Comparison of ENCODE assay signal across 12 cellular contexts in the genomic region with DNA sequence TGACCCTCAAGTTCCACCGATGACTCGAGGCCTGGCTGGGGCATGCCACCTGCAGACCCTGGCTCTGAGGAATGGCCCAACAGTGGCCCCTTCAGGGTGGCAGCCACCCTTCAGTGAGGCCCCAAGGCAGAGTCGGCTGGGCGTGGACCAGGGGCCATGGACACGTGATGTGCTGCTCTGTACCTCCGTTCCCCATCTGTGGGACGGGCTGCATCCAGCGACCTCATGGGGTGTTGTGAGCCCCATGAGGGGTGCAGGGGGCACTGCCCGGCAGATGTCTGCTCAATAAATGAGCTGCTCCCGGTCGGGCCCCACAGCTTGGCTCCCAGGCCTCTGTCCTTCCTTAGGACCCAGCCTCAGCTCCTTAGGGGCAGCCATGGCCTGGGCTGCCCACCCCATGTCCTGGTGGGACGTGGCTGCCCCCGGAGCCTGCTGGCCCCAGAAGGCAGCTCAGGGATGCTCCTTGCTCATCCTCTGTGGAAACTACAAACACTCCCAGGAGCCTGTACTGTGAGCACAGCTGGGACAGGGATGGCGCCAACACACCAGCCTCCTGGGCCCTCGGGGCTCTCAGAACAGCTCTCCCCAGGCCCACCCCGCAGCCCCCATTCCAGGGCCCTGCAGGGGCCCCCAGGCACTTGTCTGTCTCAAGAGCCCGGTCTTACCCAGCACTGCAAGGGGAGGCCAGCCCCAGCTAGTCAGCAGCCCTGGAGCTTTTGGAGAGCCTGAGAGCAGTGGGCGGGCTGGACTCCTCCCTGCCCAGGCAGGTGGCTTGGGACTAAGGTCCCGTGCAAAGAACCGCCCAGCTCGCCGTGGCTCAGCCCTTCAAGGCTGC. TPM values are rescaled to one million over a fixed set of nuclear protein-coding genes. Genes with fewer than 3 reads are reported as not detected.
DNase-seq lines count a peak whose midpoint lies in the region; ATAC-seq, FAIRE-seq and TF ChIP-seq lines count a peak whose summit lies in the region.
"Had no signal": no experiment of that assay in that cellular context is flagged by ENCODE, and none has a peak within 500 bp of the region (broad histone marks: within the 10 kb centered on the region; RNA-seq: fewer than 3 reads in every experiment).

No MANE protein-coding gene starts in this region.

- TF ChIP-seq EP300 in HepG2 (IDR thresholded peaks at IDR 0.05; ENCODE audit: low read depth in 2 of 2, low read length in 2 of 2) (no peak), HepG2 (CRISPR knock-in tag; IDR thresholded peaks at IDR 0.05; ENCODE audit: borderline replicate concordance) (no peak)

- POLR2A ChIA-PET in HepG2 (lab: Yijun Ruan, JAX) = interaction anchor here (0.9 to 3.5 kb wide), 5 partner anchors 12 to 83 kb away, joined by 3 to 16 read pairs (median 4); a partner anchor contains a TSS

- no peak overlapping the region for H2AFZ ChIP-seq in HepG2 (ENCODE audit: low read length)
- H2AFZ ChIP-seq: PC-9 had no signal

- peak; percentile 42 for ATAC-seq in HepG2

- H3K4me1 ChIP-seq in HepG2 (ENCODE audit: insufficient read depth, low read length) = peaks cover 31% of the 10 kb centered on the region

- in situ Hi-C loops in HepG2 (cut with HindIII; ENCODE audit: extremely low pct_ligation_motif_present, low pct_unique_long_range_greater_than_20kb) = no loop called here

- peak overlapping the region; percentile 37 for H3K27ac ChIP-seq in HepG2 (ENCODE audit: extremely low read length, insufficient read depth, low read length)
- H3K27ac ChIP-seq: PC-9 had no signal

- H3K27ac Mint-ChIP-seq in activated T-helper 1 cell treated with anti-CD3 and anti-CD28 coated beads, Interleukin-12 subunit alpha, Interleukin-12 subunit beta, Interleukin-2, Interleukin-4 antibody, amounts not matched to agents 30 ng/mL and 10 ng/mL and 1 ng/mL, durations not matched to agents 14 hours and 24 hours and 36 hours = no peak overlapping the region
- H3K27ac Mint-ChIP-seq: activated CD4-positive, alpha-beta memory T cell treated with anti-CD3 and anti-CD28 coated beads, Interleukin-2, amount 10 ng/mL, durations not matched to agents 7 days and 5 days; activated naive CD4-positive, alpha-beta T cell treated with anti-CD3 and anti-CD28 coated beads, Interleukin-2, amount 10 ng/mL, durations not matched to agents 7 days and 5 days; CD4-positive, CD25-positive, alpha-beta regulatory T cell; T-helper 2 cell treated with Interferon-gamma antibody and Interleukin-4, amounts not matched to agents 5 μg/mL and 100 μg/mL, for 36 hours had no signal

- H3K9me3 Mint-ChIP-seq in activated T-helper 1 cell treated with anti-CD3 and anti-CD28 coated beads, Interleukin-12 subunit alpha, Interleukin-12 subunit beta, Interleukin-2, Interleukin-4 antibody, amounts not matched to agents 30 ng/mL and 10 ng/mL and 1 ng/mL, durations not matched to agents 14 hours and 24 hours and 36 hours = no peaks in the 10 kb centered on the region
- H3K9me3 Mint-ChIP-seq: activated CD4-positive, alpha-beta memory T cell treated with anti-CD3 and anti-CD28 coated beads, Interleukin-2, amount 10 ng/mL, durations not matched to agents 7 days and 5 days; activated naive CD4-positive, alpha-beta T cell treated with anti-CD3 and anti-CD28 coated beads, Interleukin-2, amount 10 ng/mL, durations not matched to agents 7 days and 5 days; T-helper 2 cell treated with Interferon-gamma antibody and Interleukin-4, amounts not matched to agents 5 μg/mL and 100 μg/mL, for 36 hours had no signal

- no peak overlapping the region for H3K9ac ChIP-seq in HepG2 (ENCODE audit: insufficient read depth, low read depth, low read length)

- no peak for FAIRE-seq in HepG2 (lab: Jason Lieb, UNC)

- TF ChIP-seq POLR2A in GM19099 (IDR thresholded peaks at IDR 0.05; ENCODE audit: extremely low read depth, insufficient read length, low read depth) = peak; percentile 7
- TF ChIP-seq POLR2A in Raji (IDR thresholded peaks at IDR 0.05; ENCODE audit: insufficient read depth, low read depth, low read length) = 0 out of 2 replicates have a peak, but pooled peaks have one; percentile 19
- TF ChIP-seq POLR2A in HepG2 (IDR thresholded peaks at IDR 0.05; ENCODE audit: insufficient read depth in 1 of 2, low read depth in 2 of 2, low read length in 2 of 2) = peak in 1 of 2 experiments; percentile 45; a peak in 1 of 4 replicates

- H3K36me3 ChIP-seq in HepG2 (replicated peaks in 1 of 2; ENCODE audit: control insufficient read depth in 1 of 2, insufficient read depth in 2 of 2, low read length in 2 of 2) = peaks cover 5 to 19% of the 10 kb centered on the region in 2 experiments; a peak in 4 of 5 replicates

- peaks cover 7% of the 10 kb centered on the region for H3K36me3 Mint-ChIP-seq in activated T-helper 1 cell treated with anti-CD3 and anti-CD28 coated beads, Interleukin-12 subunit alpha, Interleukin-12 subunit beta, Interleukin-2, Interleukin-4 antibody, amounts not matched to agents 30 ng/mL and 10 ng/mL and 1 ng/mL, durations not matched to agents 14 hours and 24 hours and 36 hours (ENCODE audit: low read depth)

- H3K4me3 ChIP-seq in HepG2 (replicated peaks in 1 of 3; ENCODE audit: insufficient read depth in 1 of 3, low read depth in 2 of 3, low read length in 3 of 3) = no peak overlapping the region
- H3K4me3 ChIP-seq: PC-9 had no signal

- no CpG with 5 or more reads among the region's 22 CpGs for WGBS in HepG2 (ENCODE audit: low lambda C conversion rate)

- TF ChIP-seq RAD21 in HepG2 (CRISPR knock-in tag; IDR thresholded peaks at IDR 0.05) = no peak

- intact Hi-C loops in HepG2 (cut with micrococcal nuclease; ENCODE audit: unreplicated experiment) = no loop called here
- intact Hi-C loops in activated T-helper 1 cell treated with anti-CD3 and anti-CD28 coated beads, Interleukin-12 subunit alpha, Interleukin-12 subunit beta, Interleukin-2, Interleukin-4 antibody, amounts not matched to agents 30 ng/mL and 10 ng/mL and 1 ng/mL, durations not matched to agents 14 hours and 24 hours and 36 hours (cut with micrococcal nuclease) = no loop called here

- no peak overlapping the region for H3K4me2 ChIP-seq in HepG2 (ENCODE audit: low read depth, low read length)
- H3K4me2 ChIP-seq: PC-9 had no signal

- DNase-seq in HepG2 (ENCODE audit: low spot score) (no peak), Ammon's horn (ENCODE audit: low spot score) (no peak), AG08395 (ENCODE audit: low spot score) (no peak)
- no peak for DNase-seq in activated T-helper 1 cell treated with anti-CD3 and anti-CD28 coated beads, Interleukin-12 subunit alpha, Interleukin-12 subunit beta, Interleukin-2, Interleukin-4 antibody, amounts not matched to agents 30 ng/mL and 10 ng/mL and 1 ng/mL, durations not matched to agents 14 hours and 24 hours and 36 hours (ENCODE audit: low spot score)
- DNase-seq: activated CD4-positive, alpha-beta memory T cell treated with anti-CD3 and anti-CD28 coated beads, Interleukin-2, amount 10 ng/mL, durations not matched to agents 7 days and 5 days; activated naive CD4-positive, alpha-beta T cell treated with anti-CD3 and anti-CD28 coated beads, Interleukin-2, amount 10 ng/mL, durations not matched to agents 7 days and 5 days; CD4-positive, CD25-positive, alpha-beta regulatory T cell; central memory CD4-positive, alpha-beta T cell; PC-9 had no signal

- no peak overlapping the region for H3K4me3 Mint-ChIP-seq in activated T-helper 1 cell treated with anti-CD3 and anti-CD28 coated beads, Interleukin-12 subunit alpha, Interleukin-12 subunit beta, Interleukin-2, Interleukin-4 antibody, amounts not matched to agents 30 ng/mL and 10 ng/mL and 1 ng/mL, durations not matched to agents 14 hours and 24 hours and 36 hours
- H3K4me3 Mint-ChIP-seq: activated CD4-positive, alpha-beta memory T cell treated with anti-CD3 and anti-CD28 coated beads, Interleukin-2, amount 10 ng/mL, durations not matched to agents 7 days and 5 days; activated naive CD4-positive, alpha-beta T cell treated with anti-CD3 and anti-CD28 coated beads, Interleukin-2, amount 10 ng/mL, durations not matched to agents 7 days and 5 days; CD4-positive, CD25-positive, alpha-beta regulatory T cell; T-helper 2 cell treated with Interferon-gamma antibody and Interleukin-4, amounts not matched to agents 5 μg/mL and 100 μg/mL, for 36 hours had no signal

- no peak; the same call in 1 of the 2 replicates for TF ChIP-seq CTCF in HepG2 (CRISPR knock-in tag; IDR thresholded peaks at IDR 0.05)

- H3K79me2 ChIP-seq in HepG2 (ENCODE audit: insufficient read depth, low read length) = no peaks in the 10 kb centered on the region

- BruUV-seq in HepG2 (replicated peaks; lab: Mats Ljungman, UMichigan) = no TSS peak

- 0 out of 2 replicates have a peak, but pooled peaks cover 2% of the 10 kb centered on the region for H4K20me1 ChIP-seq in HepG2 (ENCODE audit: insufficient read depth, low read length)

- no peaks in the 10 kb centered on the region for H3K27me3 ChIP-seq in HepG2 (ENCODE audit: control insufficient read depth in 1 of 2, insufficient read depth in 2 of 2, low read length in 2 of 2)

- H3K9me3 ChIP-seq in HepG2 (ENCODE audit: low read length) = no peaks in the 10 kb centered on the region

- H3K4me1 Mint-ChIP-seq in activated T-helper 1 cell treated with anti-CD3 and anti-CD28 coated beads, Interleukin-12 subunit alpha, Interleukin-12 subunit beta, Interleukin-2, Interleukin-4 antibody, amounts not matched to agents 30 ng/mL and 10 ng/mL and 1 ng/mL, durations not matched to agents 14 hours and 24 hours and 36 hours (ENCODE audit: low read depth) = no peaks in the 10 kb centered on the region
- H3K4me1 Mint-ChIP-seq: activated CD4-positive, alpha-beta memory T cell treated with anti-CD3 and anti-CD28 coated beads, Interleukin-2, amount 10 ng/mL, durations not matched to agents 7 days and 5 days had no signal

- CTCF ChIA-PET in HepG2 (lab: Yijun Ruan, JAX; ENCODE audit: low intra/inter-chr PET ratio, low total read pairs) = no interaction called here

- H3K27me3 Mint-ChIP-seq in activated T-helper 1 cell treated with anti-CD3 and anti-CD28 coated beads, Interleukin-12 subunit alpha, Interleukin-12 subunit beta, Interleukin-2, Interleukin-4 antibody, amounts not matched to agents 30 ng/mL and 10 ng/mL and 1 ng/mL, durations not matched to agents 14 hours and 24 hours and 36 hours (ENCODE audit: insufficient read depth) = peaks cover 2% of the 10 kb centered on the region
- H3K27me3 Mint-ChIP-seq: activated CD4-positive, alpha-beta memory T cell treated with anti-CD3 and anti-CD28 coated beads, Interleukin-2, amount 10 ng/mL, durations not matched to agents 7 days and 5 days had no signal

RNA-seq across cellular contexts. Expression of a gene that starts 2.4 kb away (rescaled TPM):
- 0.11 and 0.44 TPM in 2 replicates for total RNA-seq in HepG2 (2016; rRNA removed; fragmentation: Illumina TruSeq; extraction: Trizol)
- 0.18 and 0.30 TPM in 2 replicates for total RNA-seq in HepG2 (2016; cell fraction: cytosol; rRNA removed; fragmentation: Illumina TruSeq; extraction: Trizol; ENCODE audit: low read depth)
- 0.45 TPM in 1 of 2 replicates, not detected in the other for total RNA-seq in HepG2 (2016; cell fraction: insoluble cytoplasmic fraction; rRNA removed; fragmentation: Illumina TruSeq; extraction: Trizol)
- 0.09 and 0.24 TPM in 2 replicates for total RNA-seq in HepG2 (2016; cell fraction: membrane; rRNA removed; fragmentation: Illumina TruSeq; extraction: Trizol)
- total RNA-seq in HepG2 (2016; cell fraction: nucleus; rRNA removed; fragmentation: Illumina TruSeq; extraction: Trizol) = 0.65 and 0.85 TPM in 2 replicates
- polyA plus RNA-seq in HepG2 (2011; rRNA removed) = 0.50 and 1.2 TPM in 2 replicates
- 0.12 and 0.42 TPM in 2 replicates for polyA plus RNA-seq in HepG2 (2011; cell fraction: cytosol; rRNA removed)
- 11.0 and 14.4 TPM in 2 replicates for polyA plus RNA-seq in HepG2 (2011; cell fraction: nucleus; rRNA removed)
- polyA plus RNA-seq in HepG2 (2012) = 0.50 and 0.95 TPM in 2 replicates
- polyA plus RNA-seq in HepG2 (2016; cell fraction: cytosol; fragmentation: Illumina TruSeq; extraction: Trizol; ENCODE audit: low read depth) = 0.25 and 0.43 TPM in 2 replicates
- polyA plus RNA-seq in HepG2 (2016; cell fraction: insoluble cytoplasmic fraction; fragmentation: Illumina TruSeq; extraction: Trizol; ENCODE audit: low read depth) = not detected in 2 replicates
- polyA plus RNA-seq in HepG2 (2016; cell fraction: membrane; fragmentation: Illumina TruSeq; extraction: Trizol; ENCODE audit: low read depth) = 0.29 and 0.42 TPM in 2 replicates
- polyA plus RNA-seq in HepG2 (2016; cell fraction: nucleus; fragmentation: Illumina TruSeq; extraction: Trizol; ENCODE audit: insufficient read depth, low read depth) = 1.3 and 2.4 TPM in 2 replicates
- 0.52 and 1.6 TPM in 2 replicates for polyA minus RNA-seq in HepG2 (2011; rRNA and poly(A)+ RNA removed; ENCODE audit: low replicate concordance)
- polyA minus RNA-seq in HepG2 (2011; cell fraction: cytosol; rRNA and poly(A)+ RNA removed) = not detected in 2 replicates
- 1.4 and 2.4 TPM in 2 replicates for polyA minus RNA-seq in HepG2 (2011; cell fraction: nucleus; rRNA and poly(A)+ RNA removed)
- total RNA-seq in activated T-helper 1 cell treated with anti-CD3 and anti-CD28 coated beads, Interleukin-12 subunit alpha, Interleukin-12 subunit beta, Interleukin-2, Interleukin-4 antibody, amounts not matched to agents 30 ng/mL and 10 ng/mL and 1 ng/mL, durations not matched to agents 14 hours and 24 hours and 36 hours = 1.6 and 2.2 TPM in 2 replicates
- polyA plus RNA-seq: CD4-positive, CD25-positive, alpha-beta regulatory T cell had no signal

RNA-seq across cellular contexts. Expression of a gene that starts 12.8 kb away (rescaled TPM):
- 73.8 and 82.0 TPM in 2 replicates for total RNA-seq in HepG2 (2016; rRNA removed; fragmentation: Illumina TruSeq; extraction: Trizol)
- 44.2 and 54.8 TPM in 2 replicates for total RNA-seq in HepG2 (2016; cell fraction: cytosol; rRNA removed; fragmentation: Illumina TruSeq; extraction: Trizol; ENCODE audit: low read depth)
- 75.0 and 87.4 TPM in 2 replicates for total RNA-seq in HepG2 (2016; cell fraction: insoluble cytoplasmic fraction; rRNA removed; fragmentation: Illumina TruSeq; extraction: Trizol)
- 72.9 and 79.9 TPM in 2 replicates for total RNA-seq in HepG2 (2016; cell fraction: membrane; rRNA removed; fragmentation: Illumina TruSeq; extraction: Trizol)
- total RNA-seq in HepG2 (2016; cell fraction: nucleus; rRNA removed; fragmentation: Illumina TruSeq; extraction: Trizol) = 36.0 and 44.8 TPM in 2 replicates
- 102 and 117 TPM in 2 replicates for polyA plus RNA-seq in HepG2 (2011; rRNA removed)
- 92.8 and 162 TPM in 2 replicates for polyA plus RNA-seq in HepG2 (2011; cell fraction: cytosol; rRNA removed)
- 91.6 and 93.8 TPM in 2 replicates for polyA plus RNA-seq in HepG2 (2011; cell fraction: nucleus; rRNA removed)
- polyA plus RNA-seq in HepG2 (2012) = 64.9 and 71.4 TPM in 2 replicates
- polyA plus RNA-seq in HepG2 (2016; cell fraction: cytosol; fragmentation: Illumina TruSeq; extraction: Trizol; ENCODE audit: low read depth) = 65.1 and 77.0 TPM in 2 replicates
- polyA plus RNA-seq in HepG2 (2016; cell fraction: insoluble cytoplasmic fraction; fragmentation: Illumina TruSeq; extraction: Trizol; ENCODE audit: low read depth) = 81.7 and 86.2 TPM in 2 replicates
- 77.8 and 83.0 TPM in 2 replicates for polyA plus RNA-seq in HepG2 (2016; cell fraction: membrane; fragmentation: Illumina TruSeq; extraction: Trizol; ENCODE audit: low read depth)
- polyA plus RNA-seq in HepG2 (2016; cell fraction: nucleus; fragmentation: Illumina TruSeq; extraction: Trizol; ENCODE audit: insufficient read depth, low read depth) = 91.3 and 94.3 TPM in 2 replicates
- 56.0 and 57.4 TPM in 2 replicates for polyA minus RNA-seq in HepG2 (2011; rRNA and poly(A)+ RNA removed; ENCODE audit: low replicate concordance)
- 29.4 and 32.4 TPM in 2 replicates for polyA minus RNA-seq in HepG2 (2011; cell fraction: cytosol; rRNA and poly(A)+ RNA removed)
- 20.0 and 23.1 TPM in 2 replicates for polyA minus RNA-seq in HepG2 (2011; cell fraction: nucleus; rRNA and poly(A)+ RNA removed)
- total RNA-seq in activated T-helper 1 cell treated with anti-CD3 and anti-CD28 coated beads, Interleukin-12 subunit alpha, Interleukin-12 subunit beta, Interleukin-2, Interleukin-4 antibody, amounts not matched to agents 30 ng/mL and 10 ng/mL and 1 ng/mL, durations not matched to agents 14 hours and 24 hours and 36 hours = 35.5 and 36.5 TPM in 2 replicates

RNA-seq across cellular contexts. Expression of a gene that starts 15.2 kb away (rescaled TPM):
- total RNA-seq in HepG2 (2016; rRNA removed; fragmentation: Illumina TruSeq; extraction: Trizol) = 10.3 and 19.5 TPM in 2 replicates
- total RNA-seq in HepG2 (2016; cell fraction: cytosol; rRNA removed; fragmentation: Illumina TruSeq; extraction: Trizol; ENCODE audit: low read depth) = 6.9 and 8.8 TPM in 2 replicates
- total RNA-seq in HepG2 (2016; cell fraction: insoluble cytoplasmic fraction; rRNA removed; fragmentation: Illumina TruSeq; extraction: Trizol) = 8.9 and 20.8 TPM in 2 replicates
- 6.0 TPM in 2 replicates for total RNA-seq in HepG2 (2016; cell fraction: membrane; rRNA removed; fragmentation: Illumina TruSeq; extraction: Trizol)
- total RNA-seq in HepG2 (2016; cell fraction: nucleus; rRNA removed; fragmentation: Illumina TruSeq; extraction: Trizol) = 24.2 and 28.6 TPM in 2 replicates
- polyA plus RNA-seq in HepG2 (2011; rRNA removed) = 13.8 and 17.2 TPM in 2 replicates
- 6.1 and 10.8 TPM in 2 replicates for polyA plus RNA-seq in HepG2 (2011; cell fraction: cytosol; rRNA removed)
- 151 and 202 TPM in 2 replicates for polyA plus RNA-seq in HepG2 (2011; cell fraction: nucleus; rRNA removed)
- 6.8 and 6.9 TPM in 2 replicates for polyA plus RNA-seq in HepG2 (2012)
- polyA plus RNA-seq in HepG2 (2016; cell fraction: cytosol; fragmentation: Illumina TruSeq; extraction: Trizol; ENCODE audit: low read depth) = 3.5 and 3.6 TPM in 2 replicates
- 8.4 and 9.9 TPM in 2 replicates for polyA plus RNA-seq in HepG2 (2016; cell fraction: insoluble cytoplasmic fraction; fragmentation: Illumina TruSeq; extraction: Trizol; ENCODE audit: low read depth)
- 4.8 and 5.0 TPM in 2 replicates for polyA plus RNA-seq in HepG2 (2016; cell fraction: membrane; fragmentation: Illumina TruSeq; extraction: Trizol; ENCODE audit: low read depth)
- polyA plus RNA-seq in HepG2 (2016; cell fraction: nucleus; fragmentation: Illumina TruSeq; extraction: Trizol; ENCODE audit: insufficient read depth, low read depth) = 55.1 and 57.6 TPM in 2 replicates
- 14.4 and 15.9 TPM in 2 replicates for polyA minus RNA-seq in HepG2 (2011; rRNA and poly(A)+ RNA removed; ENCODE audit: low replicate concordance)
- polyA minus RNA-seq in HepG2 (2011; cell fraction: cytosol; rRNA and poly(A)+ RNA removed) = 6.6 and 9.1 TPM in 2 replicates
- polyA minus RNA-seq in HepG2 (2011; cell fraction: nucleus; rRNA and poly(A)+ RNA removed) = 18.3 and 20.5 TPM in 2 replicates
- 35.6 and 37.4 TPM in 2 replicates for total RNA-seq in activated T-helper 1 cell treated with anti-CD3 and anti-CD28 coated beads, Interleukin-12 subunit alpha, Interleukin-12 subunit beta, Interleukin-2, Interleukin-4 antibody, amounts not matched to agents 30 ng/mL and 10 ng/mL and 1 ng/mL, durations not matched to agents 14 hours and 24 hours and 36 hours

RNA-seq across cellular contexts. Expression of a gene that starts 24.0 kb away (rescaled TPM):
- 15.6 and 18.3 TPM in 2 replicates for total RNA-seq in HepG2 (2016; rRNA removed; fragmentation: Illumina TruSeq; extraction: Trizol)
- total RNA-seq in HepG2 (2016; cell fraction: cytosol; rRNA removed; fragmentation: Illumina TruSeq; extraction: Trizol; ENCODE audit: low read depth) = 17.4 and 22.1 TPM in 2 replicates
- total RNA-seq in HepG2 (2016; cell fraction: insoluble cytoplasmic fraction; rRNA removed; fragmentation: Illumina TruSeq; extraction: Trizol) = 14.6 and 17.3 TPM in 2 replicates
- 19.3 and 24.3 TPM in 2 replicates for total RNA-seq in HepG2 (2016; cell fraction: membrane; rRNA removed; fragmentation: Illumina TruSeq; extraction: Trizol)
- total RNA-seq in HepG2 (2016; cell fraction: nucleus; rRNA removed; fragmentation: Illumina TruSeq; extraction: Trizol) = 13.5 and 16.4 TPM in 2 replicates
- polyA plus RNA-seq in HepG2 (2011; rRNA removed) = 7.3 and 8.4 TPM in 2 replicates
- polyA plus RNA-seq in HepG2 (2011; cell fraction: cytosol; rRNA removed) = 4.2 and 9.0 TPM in 2 replicates
- 26.9 and 29.4 TPM in 2 replicates for polyA plus RNA-seq in HepG2 (2011; cell fraction: nucleus; rRNA removed)
- polyA plus RNA-seq in HepG2 (2012) = 5.8 and 6.7 TPM in 2 replicates
- 28.2 and 33.1 TPM in 2 replicates for polyA plus RNA-seq in HepG2 (2016; cell fraction: cytosol; fragmentation: Illumina TruSeq; extraction: Trizol; ENCODE audit: low read depth)
- polyA plus RNA-seq in HepG2 (2016; cell fraction: insoluble cytoplasmic fraction; fragmentation: Illumina TruSeq; extraction: Trizol; ENCODE audit: low read depth) = 21.0 and 21.9 TPM in 2 replicates
- polyA plus RNA-seq in HepG2 (2016; cell fraction: membrane; fragmentation: Illumina TruSeq; extraction: Trizol; ENCODE audit: low read depth) = 24.1 and 25.1 TPM in 2 replicates
- polyA plus RNA-seq in HepG2 (2016; cell fraction: nucleus; fragmentation: Illumina TruSeq; extraction: Trizol; ENCODE audit: insufficient read depth, low read depth) = 37.7 and 42.5 TPM in 2 replicates
- polyA minus RNA-seq in HepG2 (2011; rRNA and poly(A)+ RNA removed; ENCODE audit: low replicate concordance) = 7.8 and 25.3 TPM in 2 replicates
- polyA minus RNA-seq in HepG2 (2011; cell fraction: cytosol; rRNA and poly(A)+ RNA removed) = 3.1 and 4.7 TPM in 2 replicates
- polyA minus RNA-seq in HepG2 (2011; cell fraction: nucleus; rRNA and poly(A)+ RNA removed) = 6.1 and 8.8 TPM in 2 replicates
- 37.2 and 37.7 TPM in 2 replicates for total RNA-seq in activated T-helper 1 cell treated with anti-CD3 and anti-CD28 coated beads, Interleukin-12 subunit alpha, Interleukin-12 subunit beta, Interleukin-2, Interleukin-4 antibody, amounts not matched to agents 30 ng/mL and 10 ng/mL and 1 ng/mL, durations not matched to agents 14 hours and 24 hours and 36 hours

RNA-seq across cellular contexts. Expression of a gene that starts 27.9 kb away (rescaled TPM):
- 1.7 and 5.8 TPM in 2 replicates for total RNA-seq in HepG2 (2016; rRNA removed; fragmentation: Illumina TruSeq; extraction: Trizol)
- 2.2 and 3.3 TPM in 2 replicates for total RNA-seq in HepG2 (2016; cell fraction: cytosol; rRNA removed; fragmentation: Illumina TruSeq; extraction: Trizol; ENCODE audit: low read depth)
- total RNA-seq in HepG2 (2016; cell fraction: insoluble cytoplasmic fraction; rRNA removed; fragmentation: Illumina TruSeq; extraction: Trizol) = 1.6 and 6.3 TPM in 2 replicates
- 1.4 and 2.7 TPM in 2 replicates for total RNA-seq in HepG2 (2016; cell fraction: membrane; rRNA removed; fragmentation: Illumina TruSeq; extraction: Trizol)
- 5.3 and 6.8 TPM in 2 replicates for total RNA-seq in HepG2 (2016; cell fraction: nucleus; rRNA removed; fragmentation: Illumina TruSeq; extraction: Trizol)
- polyA plus RNA-seq in HepG2 (2011; rRNA removed) = 1.6 and 2.0 TPM in 2 replicates
- 0.71 and 1.3 TPM in 2 replicates for polyA plus RNA-seq in HepG2 (2011; cell fraction: cytosol; rRNA removed)
- polyA plus RNA-seq in HepG2 (2011; cell fraction: nucleus; rRNA removed) = 20.0 and 26.3 TPM in 2 replicates
- polyA plus RNA-seq in HepG2 (2012) = 3.3 and 5.8 TPM in 2 replicates
- 1.9 and 3.4 TPM in 2 replicates for polyA plus RNA-seq in HepG2 (2016; cell fraction: cytosol; fragmentation: Illumina TruSeq; extraction: Trizol; ENCODE audit: low read depth)
- polyA plus RNA-seq in HepG2 (2016; cell fraction: insoluble cytoplasmic fraction; fragmentation: Illumina TruSeq; extraction: Trizol; ENCODE audit: low read depth) = 1.3 and 2.2 TPM in 2 replicates
- polyA plus RNA-seq in HepG2 (2016; cell fraction: membrane; fragmentation: Illumina TruSeq; extraction: Trizol; ENCODE audit: low read depth) = 0.97 and 1.2 TPM in 2 replicates
- 15.3 and 20.5 TPM in 2 replicates for polyA plus RNA-seq in HepG2 (2016; cell fraction: nucleus; fragmentation: Illumina TruSeq; extraction: Trizol; ENCODE audit: insufficient read depth, low read depth)
- 0.72 and 4.8 TPM in 2 replicates for polyA minus RNA-seq in HepG2 (2011; rRNA and poly(A)+ RNA removed; ENCODE audit: low replicate concordance)
- 3.1 TPM in 1 of 2 replicates, not detected in the other for polyA minus RNA-seq in HepG2 (2011; cell fraction: cytosol; rRNA and poly(A)+ RNA removed)
- polyA minus RNA-seq in HepG2 (2011; cell fraction: nucleus; rRNA and poly(A)+ RNA removed) = 3.1 and 8.0 TPM in 2 replicates
- 24.7 and 25.1 TPM in 2 replicates for total RNA-seq in activated T-helper 1 cell treated with anti-CD3 and anti-CD28 coated beads, Interleukin-12 subunit alpha, Interleukin-12 subunit beta, Interleukin-2, Interleukin-4 antibody, amounts not matched to agents 30 ng/mL and 10 ng/mL and 1 ng/mL, durations not matched to agents 14 hours and 24 hours and 36 hours
